Comparison of ENCODE assay signal across 26 cellular contexts in genomic region chr7:79936281-79936983, GRCh38.
DNase-seq lines count a peak whose midpoint lies in the region; ATAC-seq and TF ChIP-seq lines count a peak whose summit lies in the region.
"Had no signal": no experiment of that assay in that cellular context is flagged by ENCODE, and none has a peak within 500 bp of the region (broad histone marks: within the 10 kb centered on the region; RNA-seq: fewer than 3 reads in every experiment).

No MANE protein-coding gene starts in this region.

- 0 out of 2 replicates have a peak overlapping the region, but pooled peaks have one; percentile 26 for H3K14ac ChIP-seq in IMR-90 (replicated peaks; ENCODE audit: low read depth, low read length)

- H4K5ac ChIP-seq in IMR-90 (ENCODE audit: low read depth, low read length), result no peak overlapping the region

- WGBS in IMR-90 (ENCODE audit: extremely low coverage in 2 of 2, insufficient read length in 1 of 2), 2 experiments, result no CpG with 5 or more reads among the region's 3 CpGs

- H3K36me3 ChIP-seq in IMR-90 (ENCODE audit: control insufficient read depth, insufficient read depth, low read length), result no peaks in the 10 kb centered on the region
- H3K36me3 ChIP-seq in brain microvascular endothelial cell (replicated peaks), result no peaks in the 10 kb centered on the region
- H3K36me3 ChIP-seq: esophagus muscularis mucosa, gastroesophageal sphincter, right atrium auricular region, spleen, WERI-Rb-1 had no signal

- no peak for TF ChIP-seq RAD21 in IMR-90 (IDR thresholded peaks at IDR 0.05; ENCODE audit: low read length)

- no peak for ATAC-seq in IMR-90 (ENCODE audit: low read depth)
- no peak for ATAC-seq in GM18502 (IDR thresholded peaks at IDR 0.05; ENCODE audit: poor library complexity, unreplicated experiment)
- ATAC-seq: gastroesophageal sphincter, Panc1 had no signal

- H4K8ac ChIP-seq in IMR-90 (ENCODE audit: low read depth in 2 of 2, low read length in 2 of 2), result no peak overlapping the region

- no peak overlapping the region; the same call in 1 of the 2 replicates for H3K18ac ChIP-seq in IMR-90 (ENCODE audit: low read depth, low read length)

- no peak overlapping the region for H3K23ac ChIP-seq in IMR-90 (ENCODE audit: low read depth, low read length)

- H4K91ac ChIP-seq in IMR-90 (ENCODE audit: insufficient read depth, low read depth, low read length), result no peak overlapping the region

- no peaks in the 10 kb centered on the region for H4K20me1 ChIP-seq in IMR-90 (ENCODE audit: insufficient read depth, low read length)

- no peak overlapping the region for H3K9ac ChIP-seq in IMR-90 (ENCODE audit: low read depth, low read length)

- no TSS peak for BruUV-seq in IMR-90 (replicated peaks; lab: Mats Ljungman, UMichigan)

- CTCF ChIA-PET in IMR-90 (lab: Yijun Ruan, JAX), result interaction anchor here (0.6 kb wide), 1 partner anchor 20 kb away, joined by 4 read pairs; no protein-coding TSS in a partner anchor

- no peak overlapping the region for H2AK5ac ChIP-seq in IMR-90 (ENCODE audit: low read depth, low read length)

- H2BK5ac ChIP-seq in IMR-90 (ENCODE audit: low read depth, low read length, poor library complexity, severe bottlenecking), result peak overlapping the region; percentile 15

- no peak for TF ChIP-seq POLR2A in IMR-90 (IDR thresholded peaks at IDR 0.05; ENCODE audit: low read depth, low read length)

- H3K27ac Mint-ChIP-seq in nephron progenitor cell, result peak overlapping the region; percentile 34
- H3K27ac Mint-ChIP-seq: activated naive CD8-positive, alpha-beta T cell treated with anti-CD3 and anti-CD28 coated beads, Interleukin-2, amount 10 ng/mL, durations not matched to agents 7 days and 5 days; CD14-positive monocyte; stimulated activated naive CD8-positive, alpha-beta T cell treated with anti-CD3 and anti-CD28 coated beads, Interleukin-15, Interleukin-2, amounts not matched to agents 100 ng/mL and 50 ng/mL, for 24 hours had no signal

- no peak overlapping the region for H2AK9ac ChIP-seq in IMR-90 (replicated peaks; ENCODE audit: low read depth, low read length, poor library complexity)

- intact Hi-C loops in IMR-90 (cut with micrococcal nuclease), result no loop called here

- dilution Hi-C loops in IMR-90 (cut with HindIII; ENCODE audit: low sequenced_read_pairs, unreplicated experiment), result no loop called here

- H3K9me1 ChIP-seq in IMR-90 (ENCODE audit: insufficient read depth, low read length), result no peaks in the 10 kb centered on the region

- no peak overlapping the region for H3K27ac ChIP-seq in IMR-90 (ENCODE audit: insufficient read depth, low read length)
- H3K27ac ChIP-seq in brain microvascular endothelial cell, result no peak overlapping the region
- H3K27ac ChIP-seq: esophagus muscularis mucosa, gastroesophageal sphincter, right atrium auricular region, spleen, testis, WERI-Rb-1 had no signal

- H3K4me3 ChIP-seq in IMR-90 (ENCODE audit: insufficient read depth, low read depth, low read length), result no peak overlapping the region
- no peak overlapping the region for H3K4me3 ChIP-seq in brain microvascular endothelial cell (ENCODE audit: low read depth, low read length)
- H3K4me3 ChIP-seq: esophagus muscularis mucosa, gastroesophageal sphincter, right atrium auricular region, spleen, testis had no signal

- no peak overlapping the region for H3K56ac ChIP-seq in IMR-90 (ENCODE audit: extremely low read depth, insufficient read depth, low read length)

- H2BK15ac ChIP-seq in IMR-90 (ENCODE audit: low read depth, low read length), result no peak overlapping the region

- no peaks in the 10 kb centered on the region for H3K27me3 Mint-ChIP-seq in nephron progenitor cell (ENCODE audit: low read depth, poor library complexity)
- H3K27me3 Mint-ChIP-seq: activated naive CD8-positive, alpha-beta T cell treated with anti-CD3 and anti-CD28 coated beads, Interleukin-2, amount 10 ng/mL, durations not matched to agents 7 days and 5 days; stimulated activated naive CD8-positive, alpha-beta T cell treated with anti-CD3 and anti-CD28 coated beads, Interleukin-15, Interleukin-2, amounts not matched to agents 100 ng/mL and 50 ng/mL, for 24 hours had no signal

- H2AFZ ChIP-seq in IMR-90 (replicated peaks; ENCODE audit: low read length, poor library complexity), result no peak overlapping the region

- no peak overlapping the region for H3K4me2 ChIP-seq in IMR-90 (ENCODE audit: low read depth, low read length)

- H3K4me1 Mint-ChIP-seq in nephron progenitor cell, result no peaks in the 10 kb centered on the region
- H3K4me1 Mint-ChIP-seq: CD14-positive monocyte had no signal

- peaks cover 4% of the 10 kb centered on the region for H3K9me3 Mint-ChIP-seq in nephron progenitor cell
- H3K9me3 Mint-ChIP-seq: stimulated activated naive CD8-positive, alpha-beta T cell treated with anti-CD3 and anti-CD28 coated beads, Interleukin-15, Interleukin-2, amounts not matched to agents 100 ng/mL and 50 ng/mL, for 24 hours had no signal

- in situ Hi-C loops in IMR-90 (cut with MboI; ENCODE audit: low sequenced_read_pairs) (no loop called here), brain microvascular endothelial cell (cut with HindIII; ENCODE audit: low pct_ligation_motif_present, low sequenced_read_pairs) (no loop called here)

- H3K27me3 ChIP-seq in IMR-90 (ENCODE audit: control insufficient read depth, insufficient read depth, low read length), result no peaks in the 10 kb centered on the region
- no peaks in the 10 kb centered on the region for H3K27me3 ChIP-seq in brain microvascular endothelial cell (replicated peaks)
- H3K27me3 ChIP-seq: esophagus muscularis mucosa, gastroesophageal sphincter, right atrium auricular region, spleen, testis had no signal

- H3K4me3 Mint-ChIP-seq in nephron progenitor cell, result no peak overlapping the region
- H3K4me3 Mint-ChIP-seq: activated naive CD8-positive, alpha-beta T cell treated with anti-CD3 and anti-CD28 coated beads, Interleukin-2, amount 10 ng/mL, durations not matched to agents 7 days and 5 days; CD14-positive monocyte; stimulated activated naive CD8-positive, alpha-beta T cell treated with anti-CD3 and anti-CD28 coated beads, Interleukin-15, Interleukin-2, amounts not matched to agents 100 ng/mL and 50 ng/mL, for 24 hours had no signal

- peak; percentile 51 for DNase-seq in DMS53 (lab: John Stamatoyannopoulos, UW)
- DNase-seq in DMS53 treated with DMSO at 0.1 percent for 48 hours (lab: John Stamatoyannopoulos, UW; ENCODE audit: unreplicated experiment), result no peak
- peak; percentile 19 for DNase-seq in IMR-90
- DNase-seq in brain microvascular endothelial cell, result peak; percentile 40
- DNase-seq in nephron progenitor cell, result no peak
- DNase-seq in activated CD4-positive, CD25-positive, alpha-beta regulatory T cell (lab: John Stamatoyannopoulos, UW), result no peak
- no peak for DNase-seq in SHP77 (lab: John Stamatoyannopoulos, UW)
- DNase-seq: activated CD4-positive, alpha-beta T cell treated with anti-CD3 and anti-CD28 coated beads for 48 hours; activated naive CD8-positive, alpha-beta T cell treated with anti-CD3 and anti-CD28 coated beads, Interleukin-2, amount 10 ng/mL, durations not matched to agents 7 days and 5 days; Calu3; kidney glomerular epithelial cell; NCI-H1694; NCI-H2171; NCI-H524 treated with DMSO at 0.1 percent for 48 hours; Right ventricle myocardium superior; spleen; stimulated activated CD4-positive, alpha-beta T cell treated with anti-CD3 and anti-CD28 coated beads, Interleukin-2, amount 100 ng/mL, for 24 hours; testis; WERI-Rb-1 had no signal

- H3K36me3 Mint-ChIP-seq in nephron progenitor cell (ENCODE audit: low read depth), result no peaks in the 10 kb centered on the region
- H3K36me3 Mint-ChIP-seq: CD14-positive monocyte had no signal

- POLR2A ChIA-PET in IMR-90 (lab: Charles Lee; ENCODE audit: unreplicated experiment), result no interaction called here

- no peak overlapping the region for H2BK20ac ChIP-seq in IMR-90 (ENCODE audit: low read depth, low read length)

- peaks cover 3% of the 10 kb centered on the region for H3K4me1 ChIP-seq in IMR-90 (ENCODE audit: control insufficient read depth, insufficient read depth, low read length)
- H3K4me1 ChIP-seq: esophagus muscularis mucosa, gastroesophageal sphincter, right atrium auricular region, spleen, testis had no signal

- no peaks in the 10 kb centered on the region for H3K79me1 ChIP-seq in IMR-90 (ENCODE audit: low read depth in 1 of 2, low read length in 2 of 2)

- no peaks in the 10 kb centered on the region for H3K9me3 ChIP-seq in IMR-90 (ENCODE audit: control insufficient read depth, insufficient read depth, low read length)
- H3K9me3 ChIP-seq: esophagus muscularis mucosa, gastroesophageal sphincter, right atrium auricular region, testis had no signal

- TF ChIP-seq CTCF in IMR-90 (conservative IDR thresholded peaks at IDR 0.05; ENCODE audit: low read depth, low read length) (no peak), brain microvascular endothelial cell (IDR thresholded peaks at IDR 0.05; ENCODE audit: low read depth, low read length, missing control alignments) (no peak), nephron progenitor cell (IDR thresholded peaks at IDR 0.05) (no peak)

- 0 out of 2 replicates have a peak overlapping the region, but pooled peaks have one; percentile 2 for H2BK120ac ChIP-seq in IMR-90 (ENCODE audit: low read depth, low read length)

- no peak overlapping the region for H3K4ac ChIP-seq in IMR-90 (ENCODE audit: low read depth, low read length)

TF ChIP-seq in IMR-90, 13 proteins besides CTCF, POLR2A, EP300 and RAD21 (continues in another document):
- no peak for TF ChIP-seq MAZ (IDR thresholded peaks at IDR 0.05; ENCODE audit: borderline replicate concordance, low read depth, low read length)
- no peak for TF ChIP-seq CHD1 (IDR thresholded peaks at IDR 0.05; ENCODE audit: low read depth, low read length)
- TF ChIP-seq FOS (IDR thresholded peaks at IDR 0.05; ENCODE audit: low read depth, low read length), result no peak
- no peak for TF ChIP-seq RFX5 (IDR thresholded peaks at IDR 0.05; ENCODE audit: low read depth, low read length)
- no peak for TF ChIP-seq CEBPB (IDR thresholded peaks at IDR 0.05; ENCODE audit: low read depth, low read length)
- TF ChIP-seq ELK1 (IDR thresholded peaks at IDR 0.05; ENCODE audit: borderline replicate concordance, low read depth, low read length), result no peak
- no peak for TF ChIP-seq RCOR1 (IDR thresholded peaks at IDR 0.05; ENCODE audit: insufficient replicate concordance, low read length)

Comparison
In these comparisons a context has a peak if more than half of its experiments do, and no peak if none do; other contexts are left out.
1. DNase-seq: peak in DMS53 (single experiment), IMR-90 (single experiment) and brain microvascular endothelial cell (single experiment); none in DMS53 treated with DMSO at 0.1 percent for 48 hours (single experiment), nephron progenitor cell (single experiment), activated CD4-positive, CD25-positive, alpha-beta regulatory T cell (0 of 4) and SHP77 (0 of 2).